In the genomic region with DNA sequence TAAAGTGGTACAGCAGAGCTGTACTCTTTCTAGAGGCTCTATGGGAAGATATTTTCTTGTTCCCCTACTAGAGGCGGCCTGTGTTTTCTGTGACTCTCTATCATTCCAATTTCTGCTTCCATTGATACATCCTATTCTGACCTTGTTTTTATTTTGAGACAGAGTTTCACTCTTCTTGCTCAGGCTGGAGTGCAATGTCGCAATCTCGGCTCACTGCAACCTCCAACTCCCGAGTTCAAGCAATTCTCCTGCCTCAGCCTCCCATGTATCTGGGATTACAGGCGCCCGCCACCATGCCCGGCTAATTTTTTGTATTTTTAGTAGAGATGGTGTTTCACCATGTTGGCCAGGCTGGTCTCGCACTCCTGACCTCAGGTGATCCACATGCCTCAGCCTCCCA, we compare ENCODE assay signal across 14 cellular contexts. TPM values are rescaled to one million over a fixed set of nuclear protein-coding genes. Genes with fewer than 3 reads are reported as not detected.
"Had no signal": no experiment of that assay in that cellular context is flagged by ENCODE, and none has a peak within 500 bp of the region (broad histone marks: within the 10 kb centered on the region; RNA-seq: fewer than 3 reads in every experiment).

No MANE protein-coding gene starts in this region.

RNA-seq across cellular contexts. Expression of a gene that starts 16.0 kb away (rescaled TPM):
- total RNA-seq: activated B cell treated with CpG ODN at 0.5 μM for 24 hours; activated CD4-positive, alpha-beta memory T cell treated with anti-CD3 and anti-CD28 coated beads for 36 hours; activated CD4-positive, alpha-beta T cell treated with anti-CD3 and anti-CD28 coated beads for 36 hours; activated CD4-positive, alpha-beta T cell treated with anti-CD3 and anti-CD28 coated beads, Interleukin-2, amount 10 ng/mL, durations not matched to agents 24 days and 14 days; activated CD4-positive, alpha-beta T cell treated with anti-CD3 and anti-CD28 coated beads, Interleukin-2, amount 10 ng/mL, durations not matched to agents 7 days and 5 days; activated CD8-positive, alpha-beta memory T cell treated with anti-CD3 and anti-CD28 coated beads for 36 hours; activated CD8-positive, alpha-beta memory T cell treated with anti-CD3 and anti-CD28 coated beads, Interleukin-2, amount 10 ng/mL, durations not matched to agents 7 days and 5 days; activated CD8-positive, alpha-beta T cell treated with anti-CD3 and anti-CD28 coated beads for 36 hours; activated CD8-positive, alpha-beta T cell treated with anti-CD3 and anti-CD28 coated beads, Interleukin-2, amount 10 ng/mL, durations not matched to agents 7 days and 5 days; T-cell; T-helper 1 cell treated with Interleukin-12 subunit alpha and Interleukin-12 subunit beta and Interleukin-4 antibody, amounts not matched to agents 30 ng/mL and 1 ng/mL, for 36 hours; T-helper 17 cell; T-helper 2 cell treated with Interferon-gamma antibody and Interleukin-4, amounts not matched to agents 100 ng/mL and 5 ng/mL, for 36 hours had no signal

RNA-seq across cellular contexts. Expression of a gene that starts 38.2 kb away (rescaled TPM):
- total RNA-seq: activated B cell treated with CpG ODN at 0.5 μM for 24 hours; activated CD4-positive, alpha-beta memory T cell treated with anti-CD3 and anti-CD28 coated beads for 36 hours; activated CD4-positive, alpha-beta memory T cell treated with anti-CD3 and anti-CD28 coated beads, Interleukin-2, amount 10 ng/mL, durations not matched to agents 7 days and 5 days; activated CD4-positive, alpha-beta T cell treated with anti-CD3 and anti-CD28 coated beads for 36 hours; activated CD4-positive, alpha-beta T cell treated with anti-CD3 and anti-CD28 coated beads, Interleukin-2, amount 10 ng/mL, durations not matched to agents 24 days and 14 days; activated CD4-positive, alpha-beta T cell treated with anti-CD3 and anti-CD28 coated beads, Interleukin-2, amount 10 ng/mL, durations not matched to agents 7 days and 5 days; activated CD8-positive, alpha-beta memory T cell treated with anti-CD3 and anti-CD28 coated beads for 36 hours; activated CD8-positive, alpha-beta memory T cell treated with anti-CD3 and anti-CD28 coated beads, Interleukin-2, amount 10 ng/mL, durations not matched to agents 7 days and 5 days; activated CD8-positive, alpha-beta T cell treated with anti-CD3 and anti-CD28 coated beads for 36 hours; activated CD8-positive, alpha-beta T cell treated with anti-CD3 and anti-CD28 coated beads, Interleukin-2, amount 10 ng/mL, durations not matched to agents 7 days and 5 days; T-helper 1 cell treated with Interleukin-12 subunit alpha and Interleukin-12 subunit beta and Interleukin-4 antibody, amounts not matched to agents 30 ng/mL and 1 ng/mL, for 36 hours; T-helper 17 cell; T-helper 2 cell treated with Interferon-gamma antibody and Interleukin-4, amounts not matched to agents 100 ng/mL and 5 ng/mL, for 36 hours had no signal

RNA-seq across cellular contexts. Expression of a gene that starts 44.7 kb away (rescaled TPM):
- total RNA-seq: activated B cell treated with CpG ODN at 0.5 μM for 24 hours; activated CD4-positive, alpha-beta memory T cell treated with anti-CD3 and anti-CD28 coated beads for 36 hours; activated CD4-positive, alpha-beta T cell treated with anti-CD3 and anti-CD28 coated beads for 36 hours; activated CD4-positive, alpha-beta T cell treated with anti-CD3 and anti-CD28 coated beads, Interleukin-2, amount 10 ng/mL, durations not matched to agents 24 days and 14 days; activated CD4-positive, alpha-beta T cell treated with anti-CD3 and anti-CD28 coated beads, Interleukin-2, amount 10 ng/mL, durations not matched to agents 7 days and 5 days; activated CD8-positive, alpha-beta T cell treated with anti-CD3 and anti-CD28 coated beads, Interleukin-2, amount 10 ng/mL, durations not matched to agents 7 days and 5 days; T-cell had no signal
